Comparison of ENCODE assay signal across 9 cellular contexts in the genomic region with DNA sequence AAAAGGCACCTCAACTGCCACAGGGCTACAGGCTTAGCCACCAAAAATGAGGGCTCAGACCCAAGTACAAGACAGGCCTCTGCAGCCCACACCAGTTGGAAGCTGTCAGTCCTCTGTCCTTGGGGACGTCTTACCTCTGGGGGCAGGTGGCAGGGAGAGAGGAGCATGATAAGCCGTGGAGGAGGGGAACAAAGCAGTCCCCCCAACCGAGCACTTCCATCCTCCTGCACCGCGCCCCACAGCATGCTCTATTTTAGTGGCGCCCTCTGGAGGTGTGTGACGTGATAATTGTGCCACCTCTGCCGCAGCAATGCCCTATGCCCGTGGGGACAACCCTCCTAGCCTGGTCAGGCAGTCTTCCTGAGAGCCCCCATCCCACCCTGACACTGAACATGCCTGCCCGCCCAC. TPM values are rescaled to one million over a fixed set of nuclear protein-coding genes. Genes with fewer than 3 reads are reported as not detected.
DNase-seq lines count a peak whose midpoint lies in the region; ATAC-seq and TF ChIP-seq lines count a peak whose summit lies in the region.
"Had no signal": no experiment of that assay in that cellular context is flagged by ENCODE, and none has a peak within 500 bp of the region (broad histone marks: within the 10 kb centered on the region; RNA-seq: fewer than 3 reads in every experiment).

No MANE protein-coding gene starts in this region.

- POLR2A ChIA-PET in activated CD8-positive, alpha-beta T cell treated with anti-CD3 and anti-CD28 coated beads, Interleukin-2, amount 10 ng/mL, durations not matched to agents 7 days and 5 days (lab: Charles Lee), result no interaction called here

- no peak overlapping the region for H3K4me3 Mint-ChIP-seq in activated CD8-positive, alpha-beta T cell treated with anti-CD3 and anti-CD28 coated beads, Interleukin-2, amount 10 ng/mL, durations not matched to agents 7 days and 5 days
- H3K4me3 Mint-ChIP-seq in memory B cell, result no peak overlapping the region

- no peak overlapping the region for H3K27ac Mint-ChIP-seq in activated CD8-positive, alpha-beta T cell treated with anti-CD3 and anti-CD28 coated beads, Interleukin-2, amount 10 ng/mL, durations not matched to agents 7 days and 5 days
- no peak overlapping the region for H3K27ac Mint-ChIP-seq in memory B cell

- peaks cover 14% of the 10 kb centered on the region for H3K36me3 Mint-ChIP-seq in activated CD8-positive, alpha-beta T cell treated with anti-CD3 and anti-CD28 coated beads, Interleukin-2, amount 10 ng/mL, durations not matched to agents 7 days and 5 days (ENCODE audit: low read depth)
- peaks cover 22% of the 10 kb centered on the region for H3K36me3 Mint-ChIP-seq in memory B cell

- H3K4me3 ChIP-seq in AG10803 (ENCODE audit: low read length) (no peak overlapping the region), H7 (ENCODE audit: insufficient read depth, low read depth, low read length) (no peak overlapping the region), adrenal gland (no peak overlapping the region)
- H3K4me3 ChIP-seq: SJCRH30 had no signal

- no peaks in the 10 kb centered on the region for H3K27me3 ChIP-seq in H7 (ENCODE audit: control insufficient read depth, insufficient read depth, low read length)
- H3K27me3 ChIP-seq in adrenal gland, result no peaks in the 10 kb centered on the region
- H3K27me3 ChIP-seq: SJCRH30 had no signal

- DNase-seq in AG10803 (ENCODE audit: low read depth) (no peak), H7 (peak; percentile 89), memory B cell (ENCODE audit: low spot score in 2 of 2) (no peak), omental fat pad (ENCODE audit: low spot score) (no peak), adrenal gland (no peak), NCI-H1694 treated with DMSO at 0.1 percent for 48 hours (lab: John Stamatoyannopoulos, UW) (no peak)
- DNase-seq in activated CD8-positive, alpha-beta T cell treated with anti-CD3 and anti-CD28 coated beads, Interleukin-2, amount 10 ng/mL, durations not matched to agents 7 days and 5 days, result peak; percentile 51

- CTCF ChIA-PET in activated CD8-positive, alpha-beta T cell treated with anti-CD3 and anti-CD28 coated beads, Interleukin-2, amount 10 ng/mL, durations not matched to agents 7 days and 5 days (lab: Charles Lee), result interaction anchor here (1.0 to 2.7 kb wide), 6 partner anchors 10 to 140 kb away, joined by 3 to 13 read pairs (median 4); a partner anchor contains a TSS

- peak; percentile 39 for TF ChIP-seq CTCF in AG10803 (conservative IDR thresholded peaks at IDR 0.05; ENCODE audit: low read length)
- TF ChIP-seq CTCF in omental fat pad (IDR thresholded peaks at IDR 0.05), result no peak
- TF ChIP-seq CTCF in adrenal gland (IDR thresholded peaks at IDR 0.05), result peak in 3 of 6 experiments; percentile 14 to 23 (median 20)

- no peak for TF ChIP-seq POLR2A in adrenal gland (IDR thresholded peaks at IDR 0.05)

- no peaks in the 10 kb centered on the region for H3K9me3 ChIP-seq in adrenal gland (replicated peaks in 1 of 3)
- H3K9me3 ChIP-seq: SJCRH30 had no signal

- peaks cover 18% of the 10 kb centered on the region for H3K36me3 ChIP-seq in H7 (replicated peaks; ENCODE audit: control insufficient read depth, insufficient read depth, low read length)
- H3K36me3 ChIP-seq in adrenal gland (replicated peaks in 1 of 2), result peaks cover 0 to 88% of the 10 kb centered on the region in 2 donors

- no peaks in the 10 kb centered on the region for H3K9me3 Mint-ChIP-seq in activated CD8-positive, alpha-beta T cell treated with anti-CD3 and anti-CD28 coated beads, Interleukin-2, amount 10 ng/mL, durations not matched to agents 7 days and 5 days (ENCODE audit: insufficient read depth)
- H3K9me3 Mint-ChIP-seq in memory B cell, result no peaks in the 10 kb centered on the region

- H3K27ac ChIP-seq in adrenal gland, result no peak overlapping the region
- H3K27ac ChIP-seq: SJCRH30 had no signal

- intact Hi-C loops in adrenal gland (cut with DNase I), result loop anchor here in 1 of 2 donors (5.0 kb wide), 1 partner anchor 33 kb away; no protein-coding TSS in a partner anchor

- peaks cover 4 to 8% of the 10 kb centered on the region in 2 donors for H3K4me1 ChIP-seq in adrenal gland (replicated peaks in 1 of 2)

- H3K27me3 Mint-ChIP-seq in activated CD8-positive, alpha-beta T cell treated with anti-CD3 and anti-CD28 coated beads, Interleukin-2, amount 10 ng/mL, durations not matched to agents 7 days and 5 days (ENCODE audit: low read depth), result no peaks in the 10 kb centered on the region
- H3K27me3 Mint-ChIP-seq in memory B cell, result no peaks in the 10 kb centered on the region

- H3K4me1 Mint-ChIP-seq in activated CD8-positive, alpha-beta T cell treated with anti-CD3 and anti-CD28 coated beads, Interleukin-2, amount 10 ng/mL, durations not matched to agents 7 days and 5 days (ENCODE audit: low read depth), result peaks cover 6% of the 10 kb centered on the region
- H3K4me1 Mint-ChIP-seq in memory B cell, result peaks cover 4% of the 10 kb centered on the region

- 70 to 84% (median 77%) methylated on average over 2 to 10 of the region's 10 CpGs for WGBS in adrenal gland, 4 donors

- ATAC-seq in activated CD8-positive, alpha-beta T cell treated with anti-CD3 and anti-CD28 coated beads, Interleukin-2, amount 10 ng/mL, durations not matched to agents 7 days and 5 days, result peak; percentile 52
- ATAC-seq in memory B cell (ENCODE audit: low read depth) (peak; percentile 38), GM18873 (IDR thresholded peaks at IDR 0.05; ENCODE audit: low FRiP score, unreplicated experiment) (no peak), omental fat pad (ENCODE audit: low FRiP score) (no peak)

RNA-seq across cellular contexts. Expression of a gene that starts 13.6 kb away (rescaled TPM):
- 94.0 and 104 TPM in 2 replicates for total RNA-seq in H7 (2014; rRNA removed; shearing (Covaris generic))
- total RNA-seq in activated CD8-positive, alpha-beta T cell treated with anti-CD3 and anti-CD28 coated beads, Interleukin-2, amount 10 ng/mL, durations not matched to agents 7 days and 5 days, result 10 to 100 TPM; 19.3 to 19.7 TPM
- total RNA-seq in omental fat pad, result 10 to 100 TPM; 30.1 to 58.3 (median 39.0) TPM
- total RNA-seq in adrenal gland, result 100 to 1,000 TPM in 2 of 8 donors, 10 to 100 TPM in 6; 51.2 to 114 (median 80.9) TPM
- 100 to 1,000 TPM in 2 of 3 donors, 10 to 100 TPM in 1; 95.0 to 254 (median 207) TPM for polyA plus RNA-seq in adrenal gland

RNA-seq across cellular contexts. Expression of a gene that starts 17.7 kb away (rescaled TPM):
- total RNA-seq in H7 (2014; rRNA removed; shearing (Covaris generic)), result 101 and 109 TPM in 2 replicates
- total RNA-seq in activated CD8-positive, alpha-beta T cell treated with anti-CD3 and anti-CD28 coated beads, Interleukin-2, amount 10 ng/mL, durations not matched to agents 7 days and 5 days, result 10 to 100 TPM; 61.9 to 62.5 TPM
- 10 to 100 TPM; 24.6 to 52.9 (median 47.4) TPM for total RNA-seq in omental fat pad
- 10 to 100 TPM; 19.8 to 53.0 (median 40.0) TPM for total RNA-seq in adrenal gland
- 10 to 100 TPM; 28.9 to 54.7 (median 37.0) TPM for polyA plus RNA-seq in adrenal gland

RNA-seq across cellular contexts. Expression of a gene that starts 39.3 kb away (rescaled TPM):
- 72.5 and 89.0 TPM in 2 replicates for total RNA-seq in H7 (2014; rRNA removed; shearing (Covaris generic))
- 10 to 100 TPM; 24.0 to 24.9 TPM for total RNA-seq in activated CD8-positive, alpha-beta T cell treated with anti-CD3 and anti-CD28 coated beads, Interleukin-2, amount 10 ng/mL, durations not matched to agents 7 days and 5 days
- total RNA-seq in omental fat pad (10 to 100 TPM; 52.5 to 91.9 (median 62.4) TPM), adrenal gland (100 to 1,000 TPM in 3 of 8 donors, 10 to 100 TPM in 5; 15.1 to 144 (median 73.0) TPM)
- 100 to 1,000 TPM in 1 of 3 donors, 10 to 100 TPM in 1, 1 to 10 TPM in 1; 4.8 to 102 (median 83.0) TPM for polyA plus RNA-seq in adrenal gland

RNA-seq across cellular contexts. Expression of a gene that starts 57.6 kb away (rescaled TPM):
- total RNA-seq in H7 (2014; rRNA removed; shearing (Covaris generic)), result 12.9 and 15.7 TPM in 2 replicates
- total RNA-seq in activated CD8-positive, alpha-beta T cell treated with anti-CD3 and anti-CD28 coated beads, Interleukin-2, amount 10 ng/mL, durations not matched to agents 7 days and 5 days, result 10 to 100 TPM; 16.4 to 18.0 TPM
- total RNA-seq in omental fat pad (1 to 10 TPM; 1.0 to 5.2 (median 1.5) TPM), adrenal gland (1 to 10 TPM in 2 of 8 donors, under 1 TPM in 5, not detected in 1; 0.49 to 2.6 (median 0.83) TPM)
- polyA plus RNA-seq in adrenal gland, result 1 to 10 TPM in 2 of 3 donors, under 1 TPM in 1; 0.42 to 2.6 (median 1.5) TPM

Comparison
In these comparisons a context has a peak if more than half of its experiments do, and no peak if none do; other contexts are left out.
1. DNase-seq: peak in H7 (single experiment) and activated CD8-positive, alpha-beta T cell treated with anti-CD3 and anti-CD28 coated beads, Interleukin-2, amount 10 ng/mL, durations not matched to agents 7 days and 5 days (single experiment); none in AG10803 (single experiment), memory B cell (0 of 2), omental fat pad (single experiment), adrenal gland (0 of 7) and NCI-H1694 treated with DMSO at 0.1 percent for 48 hours (single experiment).
2. ATAC-seq: peak in activated CD8-positive, alpha-beta T cell treated with anti-CD3 and anti-CD28 coated beads, Interleukin-2, amount 10 ng/mL, durations not matched to agents 7 days and 5 days (single experiment) and memory B cell (single experiment); none in GM18873 (single experiment) and omental fat pad (single experiment).